In genomic region chr11:3796346-3796745, GRCh38 we compare ENCODE assay signal across 8 cellular contexts. TPM values are rescaled to one million over a fixed set of nuclear protein-coding genes. Genes with fewer than 3 reads are reported as not detected.
A peak's percentile ranks its signal among the peaks of the same experiment; 100 is the strongest.
DNase-seq lines count a peak whose midpoint lies in the region; ATAC-seq and TF ChIP-seq lines count a peak whose summit lies in the region.

No MANE protein-coding gene starts in this region.

- H3K36me3 ChIP-seq in lung (ENCODE audit: control insufficient read depth in 2 of 2, insufficient read depth in 2 of 2, low read length in 2 of 2) (peaks cover 7 to 12% of the 10 kb centered on the region in 2 donors), upper lobe of right lung (peaks cover 24% of the 10 kb centered on the region)

- H3K27me3 Mint-ChIP-seq in activated naive CD4-positive, alpha-beta T cell treated with anti-CD3 and anti-CD28 coated beads, Interleukin-2, amount 50 U/mL, for 24 hours = no peaks in the 10 kb centered on the region

- peak overlapping the region; percentile 99 for H3K4me3 Mint-ChIP-seq in activated naive CD4-positive, alpha-beta T cell treated with anti-CD3 and anti-CD28 coated beads, Interleukin-2, amount 50 U/mL, for 24 hours

- H3K9me3 ChIP-seq in lung (ENCODE audit: control insufficient read depth in 2 of 2, insufficient read depth in 1 of 2, low read length in 1 of 2) (no peaks in the 10 kb centered on the region), upper lobe of right lung (no peaks in the 10 kb centered on the region)

- intact Hi-C loops in upper lobe of right lung (cut with DNase I) = no loop called here

- in situ Hi-C loops in astrocyte of the spinal cord (cut with HindIII; ENCODE audit: low sequenced_read_pairs) = no loop called here

- DNase-seq in activated naive CD4-positive, alpha-beta T cell treated with anti-CD3 and anti-CD28 coated beads, Interleukin-2, amount 50 U/mL, for 16 hours = no peak
- DNase-seq in astrocyte of the spinal cord (ENCODE audit: low read depth, low spot score) = no peak
- no peak for DNase-seq in lung (ENCODE audit: low spot score)
- no peak for DNase-seq in upper lobe of right lung
- DNase-seq in stimulated activated CD8-positive, alpha-beta memory T cell treated with anti-CD3 and anti-CD28 coated beads, Interleukin-4, amount 100 ng/mL, for 48 hours = no peak
- DNase-seq in OCI-M2 (lab: John Stamatoyannopoulos, UW; ENCODE audit: unreplicated experiment) = no peak

- H3K36me3 Mint-ChIP-seq in activated naive CD4-positive, alpha-beta T cell treated with anti-CD3 and anti-CD28 coated beads, Interleukin-2, amount 50 U/mL, for 24 hours = peaks cover 10% of the 10 kb centered on the region

- H3K27ac Mint-ChIP-seq in activated naive CD4-positive, alpha-beta T cell treated with anti-CD3 and anti-CD28 coated beads, Interleukin-2, amount 50 U/mL, for 24 hours = peak overlapping the region; percentile 93

- TF ChIP-seq CTCF in astrocyte of the spinal cord (IDR thresholded peaks at IDR 0.05; ENCODE audit: low read depth, low read length) (no peak), lung (IDR thresholded peaks at IDR 0.05; ENCODE audit: control extremely low read depth, extremely low read depth) (no peak), upper lobe of right lung (IDR thresholded peaks at IDR 0.05) (no peak)

- H3K4me3 ChIP-seq in astrocyte of the spinal cord (ENCODE audit: low read depth, low read length) = peak overlapping the region; percentile 97
- H3K4me3 ChIP-seq in lung = peak overlapping the region; percentile 96
- peak overlapping the region; percentile 89 for H3K4me3 ChIP-seq in upper lobe of right lung

- no peaks in the 10 kb centered on the region for H3K9me3 Mint-ChIP-seq in activated naive CD4-positive, alpha-beta T cell treated with anti-CD3 and anti-CD28 coated beads, Interleukin-2, amount 50 U/mL, for 24 hours

- H3K4me1 Mint-ChIP-seq in activated naive CD4-positive, alpha-beta T cell treated with anti-CD3 and anti-CD28 coated beads, Interleukin-2, amount 50 U/mL, for 24 hours = peaks cover 48% of the 10 kb centered on the region

- H3K27me3 ChIP-seq in lung (ENCODE audit: control insufficient read depth, insufficient read depth) = no peaks in the 10 kb centered on the region
- no peaks in the 10 kb centered on the region for H3K27me3 ChIP-seq in upper lobe of right lung

- ATAC-seq in lung (ENCODE audit: insufficient read depth, low FRiP score) (no peak), upper lobe of right lung (no peak), HG03108 (IDR thresholded peaks at IDR 0.05; ENCODE audit: unreplicated experiment) (no peak)

- H3K4me1 ChIP-seq in lung (ENCODE audit: control insufficient read depth in 2 of 2, insufficient read depth in 2 of 2, low read length in 2 of 2) (peaks cover 0 to 3% of the 10 kb centered on the region in 2 donors), upper lobe of right lung (peaks cover 22% of the 10 kb centered on the region)

- 9 to 14% methylated on average over 14 of the region's 14 CpGs for WGBS in lung, 2 donors

- H3K27ac ChIP-seq in lung (ENCODE audit: low read depth in 1 of 2, low read length in 1 of 2) = peak overlapping the region in 1 of 2 donors; percentile 56
- peak overlapping the region; percentile 98 for H3K27ac ChIP-seq in upper lobe of right lung

RNA-seq across cellular contexts. Expression of gene NUP98, which starts 1.0 kb away (rescaled TPM):
- total RNA-seq in lung (100 to 1,000 TPM in 1 of 2 donors, 10 to 100 TPM in 1; 67.1 to 109 TPM), upper lobe of right lung (80.5 TPM)
- polyA plus RNA-seq in lung = 10 to 100 TPM; 16.6 to 52.3 TPM

RNA-seq across cellular contexts. Expression of gene PGAP2, which starts 12.0 kb away (rescaled TPM):
- total RNA-seq in lung = 10 to 100 TPM; 22.4 to 23.6 TPM
- polyA plus RNA-seq in lung = 10 to 100 TPM; 17.5 to 19.4 TPM
- 25.0 TPM for total RNA-seq in upper lobe of right lung

RNA-seq across cellular contexts. Expression of gene RHOG, which starts 44.4 kb away (rescaled TPM):
- 10 to 100 TPM; 15.4 to 95.8 TPM for total RNA-seq in lung
- 100 to 1,000 TPM in 1 of 2 donors, 10 to 100 TPM in 1; 69.4 to 287 TPM for polyA plus RNA-seq in lung
- 65.6 TPM for total RNA-seq in upper lobe of right lung

RNA-seq across cellular contexts. Expression of gene STIM1, which starts 59.1 kb away (rescaled TPM):
- total RNA-seq in lung (10 to 100 TPM; 49.7 to 56.4 TPM), upper lobe of right lung (60.7 TPM)
- 10 to 100 TPM; 12.1 to 32.6 TPM for polyA plus RNA-seq in lung
